Comparison of ENCODE assay signal across 7 cellular contexts in genomic region chr2:24785704-24786321, GRCh38. TPM values are rescaled to one million over a fixed set of nuclear protein-coding genes. Genes with fewer than 3 reads are reported as not detected.
DNase-seq lines count a peak whose midpoint lies in the region; ATAC-seq and TF ChIP-seq lines count a peak whose summit lies in the region.

No MANE protein-coding gene starts in this region.

- DNase-seq in NCI-H2081 (lab: John Stamatoyannopoulos, UW): peak; percentile 51 to 75
- DNase-seq in mucosa of descending colon: no peak
- no peak for DNase-seq in stimulated activated CD4-positive, alpha-beta T cell treated with anti-CD3 and anti-CD28 coated beads, Interleukin-1b, Interleukin-23, amount 100 ng/mL, for 48 hours
- no peak for DNase-seq in WTC11 (ENCODE audit: low spot score)
- DNase-seq in NCI-H82 treated with DMSO at 0.1 percent for 48 hours (lab: John Stamatoyannopoulos, UW; ENCODE audit: unreplicated experiment): no peak

- H3K27ac Mint-ChIP-seq in WTC11: no peak overlapping the region

- no peaks in the 10 kb centered on the region for H3K27me3 Mint-ChIP-seq in WTC11 (ENCODE audit: low read depth)

- H3K36me3 Mint-ChIP-seq in WTC11: peaks cover 8% of the 10 kb centered on the region

- CTCF ChIA-PET in WTC11 (lab: Charles Lee): no interaction called here

- no peaks in the 10 kb centered on the region for H3K9me3 ChIP-seq in mucosa of descending colon

- H3K4me1 Mint-ChIP-seq in WTC11: peaks cover 9% of the 10 kb centered on the region

- intact Hi-C loops in mucosa of descending colon (cut with DNase I, micrococcal nuclease): no loop called here

- H3K4me1 ChIP-seq in mucosa of descending colon (ENCODE audit: low read depth): no peaks in the 10 kb centered on the region

- POLR2A ChIA-PET in WTC11 (lab: Charles Lee): interaction anchor here (0.6 kb wide), 1 partner anchor 397 kb away, joined by 3 read pairs; no protein-coding TSS in a partner anchor

- TF ChIP-seq CTCF in mucosa of descending colon (IDR thresholded peaks at IDR 0.05) (no peak), WTC11 (IDR thresholded peaks at IDR 0.05) (no peak)

- H3K4me3 Mint-ChIP-seq in WTC11: no peak overlapping the region

- ATAC-seq in GM19035 (IDR thresholded peaks at IDR 0.05; ENCODE audit: unreplicated experiment): peak; percentile 87
- peak; percentile 88 for ATAC-seq in HG02870 (IDR thresholded peaks at IDR 0.05; ENCODE audit: unreplicated experiment)
- peak; percentile 76 for ATAC-seq in mucosa of descending colon
- no peak for ATAC-seq in WTC11

- H3K4me3 ChIP-seq in mucosa of descending colon: no peak overlapping the region

- peaks cover 1% of the 10 kb centered on the region; the same call in 1 of the 2 replicates for H3K9me3 Mint-ChIP-seq in WTC11

- H3K36me3 ChIP-seq in mucosa of descending colon (ENCODE audit: low read depth): no peaks in the 10 kb centered on the region

TF ChIP-seq in WTC11, 78 proteins besides CTCF, POLR2A, EP300 and RAD21:
- no peak for TF ChIP-seq ATF2 (CRISPR knock-in tag; IDR thresholded peaks at IDR 0.05; ENCODE audit: borderline replicate concordance, low read depth)

RNA-seq across cellular contexts. Expression of gene PTRHD1, which starts 7.4 kb away (rescaled TPM):
- total RNA-seq in mucosa of descending colon (10 to 100 TPM; 19.6 to 43.4 (median 41.9) TPM), WTC11 (2021) (37.6 to 43.4 TPM (median 39.2 TPM) in 3 replicates)

RNA-seq across cellular contexts. Expression of gene CENPO, which starts 7.4 kb away (rescaled TPM):
- total RNA-seq in mucosa of descending colon (10 to 100 TPM in 2 of 3 donors, 1 to 10 TPM in 1; 6.0 to 15.7 (median 13.4) TPM), WTC11 (2021) (35.2 to 38.6 TPM (median 35.2 TPM) in 3 replicates)

Comparison
In these comparisons a context has a peak if more than half of its experiments do, and no peak if none do; other contexts are left out.
1. DNase-seq: peak in NCI-H2081 (2 of 2); none in mucosa of descending colon (0 of 3), stimulated activated CD4-positive, alpha-beta T cell treated with anti-CD3 and anti-CD28 coated beads, Interleukin-1b, Interleukin-23, amount 100 ng/mL, for 48 hours (single experiment), WTC11 (single experiment) and NCI-H82 treated with DMSO at 0.1 percent for 48 hours (single experiment).